Comparison of ENCODE assay signal across 20 cellular contexts in the genomic region with DNA sequence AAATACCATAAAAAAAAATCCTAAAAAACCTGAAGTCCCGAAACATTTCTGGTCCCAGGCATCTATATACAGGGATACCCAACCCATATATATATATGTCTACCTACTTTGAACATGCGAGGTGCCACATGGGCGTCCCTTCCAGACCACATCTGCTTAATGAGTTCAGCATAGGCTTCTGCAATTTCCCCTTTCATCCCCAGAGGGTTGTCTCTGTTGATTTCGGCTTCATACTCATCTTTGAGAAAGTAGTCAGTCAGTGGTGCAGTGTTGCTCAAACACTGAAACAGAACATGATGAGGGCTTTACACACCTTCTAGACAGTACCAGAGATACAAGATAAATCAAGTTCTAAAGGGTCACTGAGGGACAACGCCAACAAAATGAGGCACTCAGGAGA.
A peak's percentile ranks its signal among the peaks of the same experiment; 100 is the strongest.
DNase-seq lines count a peak whose midpoint lies in the region; ATAC-seq and TF ChIP-seq lines count a peak whose summit lies in the region.
"Had no signal": no experiment of that assay in that cellular context is flagged by ENCODE, and none has a peak within 500 bp of the region (broad histone marks: within the 10 kb centered on the region; RNA-seq: fewer than 3 reads in every experiment).

No MANE protein-coding gene starts in this region.

- no peak overlapping the region for H3K4me3 ChIP-seq in OCI-LY3 (ENCODE audit: low read length)
- H3K4me3 ChIP-seq: A549, K562 had no signal

- no peak for TF ChIP-seq CTCF in OCI-LY3 (IDR thresholded peaks at IDR 0.05; ENCODE audit: low read depth, low read length)

- no peak overlapping the region for H2AFZ ChIP-seq in OCI-LY3 (ENCODE audit: low read depth, low read length)

- H3K9me3 ChIP-seq in OCI-LY3 (ENCODE audit: insufficient read depth, low read length), result no peaks in the 10 kb centered on the region
- H3K9me3 ChIP-seq: A549 had no signal

- H3K4me1 ChIP-seq in OCI-LY3 (ENCODE audit: low read length), result peaks cover 17% of the 10 kb centered on the region
- H3K4me1 ChIP-seq: A549 had no signal

- no peaks in the 10 kb centered on the region for H3K9me3 Mint-ChIP-seq in activated T-cell treated with anti-CD3 and anti-CD28 coated beads, Interleukin-2, amount 50 U/mL, for 24 hours
- H3K9me3 Mint-ChIP-seq in stimulated activated memory B cell treated with anti-CD40 and anti-IgM and Interleukin-4, amounts not matched to agents 10 μg/mL and 1 μg/mL and 100 μg/mL, for 72 hours, result no peaks in the 10 kb centered on the region
- H3K9me3 Mint-ChIP-seq: CD4-positive, CD25-positive, alpha-beta regulatory T cell; CD8-positive, alpha-beta memory T cell; H9 had no signal

- H3K27me3 Mint-ChIP-seq in activated T-cell treated with anti-CD3 and anti-CD28 coated beads, Interleukin-2, amount 50 U/mL, for 24 hours, result no peaks in the 10 kb centered on the region
- H3K27me3 Mint-ChIP-seq in stimulated activated memory B cell treated with anti-CD40 and anti-IgM and Interleukin-4, amounts not matched to agents 10 μg/mL and 1 μg/mL and 100 μg/mL, for 72 hours, result no peaks in the 10 kb centered on the region
- H3K27me3 Mint-ChIP-seq: CD4-positive, CD25-positive, alpha-beta regulatory T cell; CD8-positive, alpha-beta memory T cell had no signal

- no peak overlapping the region for H3K4me2 ChIP-seq in OCI-LY3 (ENCODE audit: low read length)
- H3K4me2 ChIP-seq: A549 had no signal

- H3K27ac Mint-ChIP-seq in activated T-cell treated with anti-CD3 and anti-CD28 coated beads, Interleukin-2, amount 50 U/mL, for 24 hours, result peak overlapping the region; percentile 60
- no peak overlapping the region for H3K27ac Mint-ChIP-seq in stimulated activated memory B cell treated with anti-CD40 and anti-IgM and Interleukin-4, amounts not matched to agents 10 μg/mL and 1 μg/mL and 100 μg/mL, for 72 hours
- H3K27ac Mint-ChIP-seq: CD4-positive, CD25-positive, alpha-beta regulatory T cell; H9 had no signal

- peaks cover 39% of the 10 kb centered on the region for H3K36me3 ChIP-seq in OCI-LY3 (replicated peaks; ENCODE audit: low read depth, low read length)

- H3K27me3 ChIP-seq in OCI-LY3 (ENCODE audit: low read depth, low read length), result no peaks in the 10 kb centered on the region

- peaks cover 85% of the 10 kb centered on the region for H3K36me3 Mint-ChIP-seq in activated T-cell treated with anti-CD3 and anti-CD28 coated beads, Interleukin-2, amount 50 U/mL, for 24 hours (ENCODE audit: low read depth)
- H3K36me3 Mint-ChIP-seq in stimulated activated memory B cell treated with anti-CD40 and anti-IgM and Interleukin-4, amounts not matched to agents 10 μg/mL and 1 μg/mL and 100 μg/mL, for 72 hours, result peaks cover 60% of the 10 kb centered on the region

- H3K79me2 ChIP-seq in OCI-LY3 (ENCODE audit: low read length), result no peaks in the 10 kb centered on the region

- no peaks in the 10 kb centered on the region for H4K20me1 ChIP-seq in OCI-LY3 (ENCODE audit: insufficient read depth, low read length)

- H3K4me1 Mint-ChIP-seq in activated T-cell treated with anti-CD3 and anti-CD28 coated beads, Interleukin-2, amount 50 U/mL, for 24 hours (ENCODE audit: low read depth), result peaks cover 6% of the 10 kb centered on the region
- H3K4me1 Mint-ChIP-seq in stimulated activated memory B cell treated with anti-CD40 and anti-IgM and Interleukin-4, amounts not matched to agents 10 μg/mL and 1 μg/mL and 100 μg/mL, for 72 hours, result no peaks in the 10 kb centered on the region
- H3K4me1 Mint-ChIP-seq: H9 had no signal

- DNase-seq in activated T-cell treated with anti-CD3 and anti-CD28 coated beads, Interleukin-2, amount 50 U/mL, for 24 hours, result no peak
- DNase-seq in activated T-cell treated with anti-CD3 and anti-CD28 coated beads for 4 hours, result no peak
- no peak for DNase-seq in epidermal melanocyte (ENCODE audit: insufficient read length, low spot score)
- DNase-seq in NCI-H1092 treated with DMSO at 0.1 percent for 48 hours (lab: John Stamatoyannopoulos, UW), result no peak
- DNase-seq: C1 segment of cervical spinal cord; CD4-positive, CD25-positive, alpha-beta regulatory T cell; CD8-positive, alpha-beta memory T cell; COR-L47; DMS 273 treated with DMSO at 0.1 percent for 48 hours; DMS53; DND-41; EL; H9; IMR-90 had no signal

- no peak overlapping the region for H3K4me3 Mint-ChIP-seq in activated T-cell treated with anti-CD3 and anti-CD28 coated beads, Interleukin-2, amount 50 U/mL, for 24 hours
- no peak overlapping the region for H3K4me3 Mint-ChIP-seq in stimulated activated memory B cell treated with anti-CD40 and anti-IgM and Interleukin-4, amounts not matched to agents 10 μg/mL and 1 μg/mL and 100 μg/mL, for 72 hours
- H3K4me3 Mint-ChIP-seq: CD4-positive, CD25-positive, alpha-beta regulatory T cell; CD8-positive, alpha-beta memory T cell; H9 had no signal

- no peak overlapping the region for H3K9ac ChIP-seq in OCI-LY3 (ENCODE audit: low read length)

- peak overlapping the region; percentile 20; the same call in 1 of the 2 replicates for H3K27ac ChIP-seq in OCI-LY3 (ENCODE audit: low read length)
- H3K27ac ChIP-seq: 22Rv1, A549 had no signal

- peak; percentile 50 for ATAC-seq in stimulated activated memory B cell treated with anti-CD40 and anti-IgM and Interleukin-4, amounts not matched to agents 10 μg/mL and 1 μg/mL and 100 μg/mL, for 72 hours
- no peak for ATAC-seq in GM18909 (IDR thresholded peaks at IDR 0.05; ENCODE audit: poor library complexity, unreplicated experiment)
- ATAC-seq: A549, K562 had no signal
